8 cellular contexts compared by ENCODE assay signal in genomic region chr4:64158648-64159326, GRCh38.
DNase-seq lines count a peak whose midpoint lies in the region; ATAC-seq and TF ChIP-seq lines count a peak whose summit lies in the region.

No MANE protein-coding gene starts in this region.

- 2 to 15% methylated on average over 7 of the region's 7 CpGs for WGBS in sigmoid colon, 2 donors

- DNase-seq in DMS153 treated with DMSO at 0.1 percent for 48 hours (lab: John Stamatoyannopoulos, UW; ENCODE audit: unreplicated experiment) = peak; percentile 21
- DNase-seq in NCI-H510A (lab: John Stamatoyannopoulos, UW) = peak; percentile 14
- peak; percentile 10 for DNase-seq in activated T-helper 2 cell treated with anti-CD3 and anti-CD28 coated beads, Interferon-gamma antibody, Interleukin-2, Interleukin-4, amounts not matched to agents 10 μg/mL and 5 μg/mL and 100 μg/mL, durations not matched to agents 14 hours and 24 hours and 36 hours (ENCODE audit: low spot score)
- no peak for DNase-seq in right atrium auricular region (ENCODE audit: low spot score)
- no peak for DNase-seq in sigmoid colon
- DNase-seq in activated CD4-positive, CD25-positive, alpha-beta regulatory T cell treated with anti-CD3 and anti-CD28 coated beads, Interleukin-2, amount 50 U/mL, for 72 hours = no peak

- peak; percentile 72 for ATAC-seq in GM19043 (IDR thresholded peaks at IDR 0.05; ENCODE audit: low read depth, unreplicated experiment)
- ATAC-seq in HG03175 (IDR thresholded peaks at IDR 0.05; ENCODE audit: unreplicated experiment) = peak; percentile 88

- no peaks in the 10 kb centered on the region for H3K9me3 Mint-ChIP-seq in activated T-helper 2 cell treated with anti-CD3 and anti-CD28 coated beads, Interferon-gamma antibody, Interleukin-2, Interleukin-4, amounts not matched to agents 10 μg/mL and 5 μg/mL and 100 μg/mL, durations not matched to agents 14 hours and 24 hours and 36 hours

- H3K36me3 Mint-ChIP-seq in activated T-helper 2 cell treated with anti-CD3 and anti-CD28 coated beads, Interferon-gamma antibody, Interleukin-2, Interleukin-4, amounts not matched to agents 10 μg/mL and 5 μg/mL and 100 μg/mL, durations not matched to agents 14 hours and 24 hours and 36 hours (ENCODE audit: low read depth) = no peaks in the 10 kb centered on the region

- no peak overlapping the region for H3K27ac ChIP-seq in right atrium auricular region
- no peak overlapping the region for H3K27ac ChIP-seq in sigmoid colon

- H3K4me1 ChIP-seq in right atrium auricular region (no peaks in the 10 kb centered on the region), sigmoid colon (no peaks in the 10 kb centered on the region)

- H3K36me3 ChIP-seq in right atrium auricular region (no peaks in the 10 kb centered on the region), sigmoid colon (no peaks in the 10 kb centered on the region)

- peak; percentile 61 to 84 for TF ChIP-seq CTCF in right atrium auricular region (IDR thresholded peaks at IDR 0.05)
- TF ChIP-seq CTCF in sigmoid colon (IDR thresholded peaks at IDR 0.05) = peak; percentile 24 to 82 (median 58)

- no peak overlapping the region for H3K4me3 Mint-ChIP-seq in activated T-helper 2 cell treated with anti-CD3 and anti-CD28 coated beads, Interferon-gamma antibody, Interleukin-2, Interleukin-4, amounts not matched to agents 10 μg/mL and 5 μg/mL and 100 μg/mL, durations not matched to agents 14 hours and 24 hours and 36 hours (ENCODE audit: low read depth)

- H3K27me3 Mint-ChIP-seq in activated T-helper 2 cell treated with anti-CD3 and anti-CD28 coated beads, Interferon-gamma antibody, Interleukin-2, Interleukin-4, amounts not matched to agents 10 μg/mL and 5 μg/mL and 100 μg/mL, durations not matched to agents 14 hours and 24 hours and 36 hours (ENCODE audit: low read depth) = no peaks in the 10 kb centered on the region

- TF ChIP-seq EP300 in sigmoid colon (IDR thresholded peaks at IDR 0.05) = no peak

- H3K9me3 ChIP-seq in right atrium auricular region = no peaks in the 10 kb centered on the region
- no peaks in the 10 kb centered on the region for H3K9me3 ChIP-seq in sigmoid colon

- intact Hi-C loops in activated T-helper 2 cell treated with anti-CD3 and anti-CD28 coated beads, Interferon-gamma antibody, Interleukin-2, Interleukin-4, amounts not matched to agents 10 μg/mL and 5 μg/mL and 100 μg/mL, durations not matched to agents 14 hours and 24 hours and 36 hours (cut with micrococcal nuclease) = loop anchor here (1.0 kb wide), 1 partner anchor 381 kb away; no protein-coding TSS in a partner anchor
- intact Hi-C loops in sigmoid colon (cut with DNase I) = no loop called here

- H3K27me3 ChIP-seq in right atrium auricular region = no peaks in the 10 kb centered on the region
- no peaks in the 10 kb centered on the region for H3K27me3 ChIP-seq in sigmoid colon

- no peaks in the 10 kb centered on the region for H3K4me1 Mint-ChIP-seq in activated T-helper 2 cell treated with anti-CD3 and anti-CD28 coated beads, Interferon-gamma antibody, Interleukin-2, Interleukin-4, amounts not matched to agents 10 μg/mL and 5 μg/mL and 100 μg/mL, durations not matched to agents 14 hours and 24 hours and 36 hours (ENCODE audit: low read depth)

- no peak overlapping the region for H3K27ac Mint-ChIP-seq in activated T-helper 2 cell treated with anti-CD3 and anti-CD28 coated beads, Interferon-gamma antibody, Interleukin-2, Interleukin-4, amounts not matched to agents 10 μg/mL and 5 μg/mL and 100 μg/mL, durations not matched to agents 14 hours and 24 hours and 36 hours

- no peak for TF ChIP-seq POLR2A in sigmoid colon (IDR thresholded peaks at IDR 0.05)

- H3K4me3 ChIP-seq in right atrium auricular region (peak overlapping the region; percentile 10 to 23), sigmoid colon (peak overlapping the region in 2 of 4 donors; percentile 18 to 28)

Comparison
In these comparisons a context has a peak if more than half of its experiments do, and no peak if none do; other contexts are left out.
1. DNase-seq: peak in DMS153 treated with DMSO at 0.1 percent for 48 hours (single experiment), NCI-H510A (single experiment) and activated T-helper 2 cell treated with anti-CD3 and anti-CD28 coated beads, Interferon-gamma antibody, Interleukin-2, Interleukin-4, amounts not matched to agents 10 μg/mL and 5 μg/mL and 100 μg/mL, durations not matched to agents 14 hours and 24 hours and 36 hours (single experiment); none in right atrium auricular region (single experiment), sigmoid colon (single experiment) and activated CD4-positive, CD25-positive, alpha-beta regulatory T cell treated with anti-CD3 and anti-CD28 coated beads, Interleukin-2, amount 50 U/mL, for 72 hours (single experiment).